In the genomic region with DNA sequence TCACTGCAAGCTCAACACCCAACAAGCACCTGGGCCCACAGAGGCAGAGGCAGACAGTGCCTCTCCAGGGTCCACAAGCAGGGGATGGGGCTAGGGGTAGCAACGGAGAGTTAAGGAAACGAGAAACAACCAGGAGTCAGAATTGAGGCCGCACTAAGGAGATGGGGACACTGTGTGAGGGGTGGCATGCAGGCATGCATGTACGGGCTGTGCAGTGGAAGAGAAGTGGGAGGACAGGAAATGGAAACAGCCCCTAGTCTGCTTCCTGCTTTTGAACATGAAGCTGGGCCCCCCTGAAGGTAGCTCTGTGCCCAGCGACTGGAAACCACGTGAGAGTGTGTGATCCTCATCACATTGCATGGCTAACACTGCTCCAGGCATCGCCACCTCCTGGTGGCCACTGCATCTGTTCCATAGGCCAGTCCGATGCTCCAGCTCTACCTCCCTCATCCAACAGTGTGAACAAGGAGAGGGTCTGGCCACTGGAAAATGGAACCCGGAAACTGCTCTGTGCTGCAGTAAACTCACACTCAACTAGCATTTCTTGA, we compare ENCODE assay signal across 11 cellular contexts. TPM values are rescaled to one million over a fixed set of nuclear protein-coding genes. Genes with fewer than 3 reads are reported as not detected.
A peak's percentile ranks its signal among the peaks of the same experiment; 100 is the strongest.
DNase-seq lines count a peak whose midpoint lies in the region; ATAC-seq and TF ChIP-seq lines count a peak whose summit lies in the region.
"Had no signal": no experiment of that assay in that cellular context is flagged by ENCODE, and none has a peak within 500 bp of the region (broad histone marks: within the 10 kb centered on the region; RNA-seq: fewer than 3 reads in every experiment).

No MANE protein-coding gene starts in this region.

- H3K27ac Mint-ChIP-seq in activated T-helper 17 cell treated with anti-CD3 and anti-CD28 coated beads, Interleukin-2, amount 50 U/mL, for 72 hours: no peak overlapping the region

- no peaks in the 10 kb centered on the region for H3K27me3 Mint-ChIP-seq in activated T-helper 17 cell treated with anti-CD3 and anti-CD28 coated beads, Interleukin-2, amount 50 U/mL, for 72 hours
- H3K27me3 Mint-ChIP-seq: naive B cell had no signal

- DNase-seq in AG04449 (ENCODE audit: low read depth, low spot score): no peak
- DNase-seq in GM20000 (ENCODE audit: low spot score): peak; percentile 40
- DNase-seq in iris pigment epithelial cell (ENCODE audit: low read depth): peak; percentile 31
- no peak for DNase-seq in NCI-H69 (lab: John Stamatoyannopoulos, UW)
- DNase-seq in cerebellar nuclear complex (lab: John Stamatoyannopoulos, UW): no peak
- DNase-seq: activated T-cell treated with anti-CD3 and anti-CD28 coated beads, Interleukin-2, amount 50 U/mL, for 72 hours; MG63; naive B cell had no signal

- no peak overlapping the region for H3K4me3 Mint-ChIP-seq in activated T-helper 17 cell treated with anti-CD3 and anti-CD28 coated beads, Interleukin-2, amount 50 U/mL, for 72 hours
- H3K4me3 Mint-ChIP-seq: activated T-cell treated with anti-CD3 and anti-CD28 coated beads, Interleukin-2, amount 50 U/mL, for 72 hours; naive B cell had no signal

- ATAC-seq in activated T-helper 17 cell treated with anti-CD3 and anti-CD28 coated beads, Interleukin-2, amount 50 U/mL, for 72 hours (replicated peaks): peak; percentile 55
- ATAC-seq in GM21576 (IDR thresholded peaks at IDR 0.05; ENCODE audit: unreplicated experiment): no peak
- no peak for ATAC-seq in HG03196 (IDR thresholded peaks at IDR 0.05; ENCODE audit: unreplicated experiment)

- H3K9me3 Mint-ChIP-seq in activated T-helper 17 cell treated with anti-CD3 and anti-CD28 coated beads, Interleukin-2, amount 50 U/mL, for 72 hours: peaks cover 1% of the 10 kb centered on the region

- H3K4me1 Mint-ChIP-seq in activated T-helper 17 cell treated with anti-CD3 and anti-CD28 coated beads, Interleukin-2, amount 50 U/mL, for 72 hours: peaks cover 5% of the 10 kb centered on the region

- no peak overlapping the region for H3K4me3 ChIP-seq in AG04449 (ENCODE audit: low read depth, low read length)
- H3K4me3 ChIP-seq: MG63 had no signal

- POLR2A ChIA-PET in AG04449 (lab: Yijun Ruan, JAX): no interaction called here

- TF ChIP-seq CTCF in AG04449 (IDR thresholded peaks at IDR 0.05; ENCODE audit: insufficient read depth, low read length, missing control alignments) (peak; percentile 51), GM20000 (IDR thresholded peaks at IDR 0.05; ENCODE audit: extremely low read depth, missing control alignments) (peak; percentile 35)

- CTCF ChIA-PET in AG04449 (lab: Yijun Ruan, JAX): interaction anchor here (0.6 to 3.4 kb wide), 15 partner anchors 8 to 559 kb away, joined by 3 to 17 read pairs (median 4); a partner anchor contains a TSS

- no peaks in the 10 kb centered on the region for H3K36me3 Mint-ChIP-seq in activated T-helper 17 cell treated with anti-CD3 and anti-CD28 coated beads, Interleukin-2, amount 50 U/mL, for 72 hours (ENCODE audit: low read depth)
- H3K36me3 Mint-ChIP-seq: naive B cell had no signal

RNA-seq across cellular contexts. Expression of a gene that starts 44.0 kb away (rescaled TPM):
- 1 to 10 TPM; 7.0 to 7.4 TPM for total RNA-seq in activated T-helper 17 cell treated with anti-CD3 and anti-CD28 coated beads, Interleukin-2, amount 50 U/mL, for 72 hours

Comparison
In these comparisons a context has a peak if more than half of its experiments do, and no peak if none do; other contexts are left out.
1. DNase-seq: peak in GM20000 (single experiment) and iris pigment epithelial cell (single experiment); none in AG04449 (single experiment), NCI-H69 (single experiment) and cerebellar nuclear complex (0 of 2).